ENCODE assay signal across 38 cellular contexts in the genomic region with DNA sequence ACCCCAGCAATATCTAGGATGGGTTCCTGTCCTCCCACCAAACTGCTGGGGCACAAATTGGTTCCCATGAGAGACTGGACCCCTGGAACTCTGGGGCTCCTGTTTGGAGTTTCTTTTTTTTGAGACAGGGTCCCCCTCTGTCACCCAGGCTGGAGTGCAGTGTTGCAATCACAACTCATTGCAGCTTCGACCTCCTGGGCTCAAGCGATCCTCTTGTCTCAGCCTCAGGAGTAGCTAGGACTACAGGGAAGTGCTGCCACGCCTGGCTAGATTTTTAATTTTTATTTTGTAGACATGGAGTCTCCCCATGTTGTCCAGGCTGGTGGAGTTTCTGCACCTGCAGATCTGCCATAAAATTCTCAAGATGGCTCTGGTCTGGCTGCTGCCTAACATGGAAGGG.
"Had no signal": no experiment of that assay in that cellular context is flagged by ENCODE, and none has a peak within 500 bp of the region (broad histone marks: within the 10 kb centered on the region; RNA-seq: fewer than 3 reads in every experiment).

No MANE protein-coding gene starts in this region.

- H3K36me3 ChIP-seq: adrenal gland, ascending aorta, breast epithelium, cardiac muscle cell had no signal

- H3K36me3 Mint-ChIP-seq: activated naive CD4-positive, alpha-beta T cell treated with anti-CD3 and anti-CD28 coated beads, Interleukin-2, amount 10 ng/mL, durations not matched to agents 7 days and 5 days; activated naive CD8-positive, alpha-beta T cell; activated naive CD8-positive, alpha-beta T cell treated with anti-CD3 and anti-CD28 coated beads, Interleukin-2, amount 10 ng/mL, durations not matched to agents 7 days and 5 days had no signal

- H3K4me3 Mint-ChIP-seq: activated naive CD4-positive, alpha-beta T cell treated with anti-CD3 and anti-CD28 coated beads for 36 hours; activated naive CD4-positive, alpha-beta T cell treated with anti-CD3 and anti-CD28 coated beads, Interleukin-2, amount 10 ng/mL, durations not matched to agents 7 days and 5 days; activated naive CD4-positive, alpha-beta T cell treated with anti-CD3 and anti-CD28 coated beads, Interleukin-2, amount 50 U/mL, for 24 hours; activated naive CD8-positive, alpha-beta T cell; activated naive CD8-positive, alpha-beta T cell treated with anti-CD3 and anti-CD28 coated beads for 36 hours; activated naive CD8-positive, alpha-beta T cell treated with anti-CD3 and anti-CD28 coated beads, Interleukin-2, amount 10 ng/mL, durations not matched to agents 7 days and 5 days; activated naive CD8-positive, alpha-beta T cell treated with anti-CD3 and anti-CD28 coated beads, Interleukin-2, amount 50 U/mL, for 24 hours; activated T-cell treated with anti-CD3 and anti-CD28 coated beads, Interleukin-2, amount 50 U/mL, for 24 hours; activated T-cell treated with anti-CD3 and anti-CD28 coated beads, Interleukin-2, amount 50 U/mL, for 4 hours; activated T-cell treated with anti-CD3 and anti-CD28 coated beads, Interleukin-2, amount 50 U/mL, for 72 hours; activated T-helper 1 cell treated with anti-CD3 and anti-CD28 coated beads, Interleukin-12 subunit alpha, Interleukin-12 subunit beta, Interleukin-2, Interleukin-4 antibody, amounts not matched to agents 30 ng/mL and 10 ng/mL and 1 ng/mL, durations not matched to agents 14 hours and 24 hours and 36 hours; activated T-helper 17 cell treated with anti-CD3 and anti-CD28 coated beads, Interleukin-2, amount 50 U/mL, for 72 hours; central memory CD8-positive, alpha-beta T cell had no signal

- FAIRE-seq: astrocyte, bronchial epithelial cell had no signal

- H3K9me3 ChIP-seq: adrenal gland, body of pancreas had no signal

- ATAC-seq: activated naive CD4-positive, alpha-beta T cell treated with anti-CD3 and anti-CD28 coated beads, Interleukin-2, amount 50 U/mL, for 72 hours; activated naive CD8-positive, alpha-beta T cell treated with anti-CD3 and anti-CD28 coated beads, Interleukin-2, amount 50 U/mL, for 24 hours; activated T-cell treated with anti-CD3 and anti-CD28 coated beads, Interleukin-2, amount 50 U/mL, for 4 hours; activated T-cell treated with anti-CD3 and anti-CD28 coated beads, Interleukin-2, amount 50 U/mL, for 72 hours; activated T-helper 17 cell treated with anti-CD3 and anti-CD28 coated beads, Interleukin-2, amount 50 U/mL, for 72 hours; body of pancreas had no signal

- H3K27me3 ChIP-seq: adrenal gland, ascending aorta, body of pancreas, breast epithelium had no signal

- H3K4me1 Mint-ChIP-seq: activated naive CD4-positive, alpha-beta T cell treated with anti-CD3 and anti-CD28 coated beads, Interleukin-2, amount 10 ng/mL, durations not matched to agents 7 days and 5 days; activated naive CD4-positive, alpha-beta T cell treated with anti-CD3 and anti-CD28 coated beads, Interleukin-2, amount 50 U/mL, for 24 hours; activated naive CD8-positive, alpha-beta T cell treated with anti-CD3 and anti-CD28 coated beads for 36 hours; activated naive CD8-positive, alpha-beta T cell treated with anti-CD3 and anti-CD28 coated beads, Interleukin-2, amount 10 ng/mL, durations not matched to agents 7 days and 5 days; activated naive CD8-positive, alpha-beta T cell treated with anti-CD3 and anti-CD28 coated beads, Interleukin-2, amount 50 U/mL, for 24 hours; activated T-helper 17 cell treated with anti-CD3 and anti-CD28 coated beads, Interleukin-2, amount 50 U/mL, for 72 hours; central memory CD8-positive, alpha-beta T cell had no signal

- H3K4me1 ChIP-seq: adrenal gland, ascending aorta, body of pancreas, breast epithelium had no signal

- DNase-seq: activated effector memory CD4-positive, alpha-beta T cell treated with anti-CD3 and anti-CD28 coated beads, Interleukin-2, amount 50 U/mL, for 16 hours; activated effector memory CD4-positive, alpha-beta T cell treated with Interleukin-2 at 50 U/mL for 16 hours; activated gamma-delta T cell; activated gamma-delta T cell treated with Interleukin-2 at 50 U/mL for 16 hours; activated naive CD4-positive, alpha-beta T cell; activated naive CD4-positive, alpha-beta T cell treated with anti-CD3 and anti-CD28 coated beads for 36 hours; activated naive CD4-positive, alpha-beta T cell treated with anti-CD3 and anti-CD28 coated beads, Interleukin-2, amount 10 ng/mL, durations not matched to agents 7 days and 5 days; activated naive CD4-positive, alpha-beta T cell treated with anti-CD3 and anti-CD28 coated beads, Interleukin-2, amount 50 U/mL, for 16 hours; activated naive CD4-positive, alpha-beta T cell treated with Interleukin-2 at 50 U/mL for 16 hours; activated naive CD8-positive, alpha-beta T cell treated with anti-CD3 and anti-CD28 coated beads for 36 hours; activated naive CD8-positive, alpha-beta T cell treated with anti-CD3 and anti-CD28 coated beads, Interleukin-2, amount 10 ng/mL, durations not matched to agents 7 days and 5 days; activated naive CD8-positive, alpha-beta T cell treated with anti-CD3 and anti-CD28 coated beads, Interleukin-2, amount 50 U/mL, for 24 hours; activated T-cell treated with anti-CD3 and anti-CD28 coated beads for 4 hours; activated T-cell treated with anti-CD3 and anti-CD28 coated beads, Interleukin-2, amount 50 U/mL, for 1 hour; activated T-cell treated with anti-CD3 and anti-CD28 coated beads, Interleukin-2, amount 50 U/mL, for 24 hours; activated T-cell treated with anti-CD3 and anti-CD28 coated beads, Interleukin-2, amount 50 U/mL, for 4 hours; activated T-cell treated with anti-CD3 and anti-CD28 coated beads, Interleukin-2, amount 50 U/mL, for 48 hours; activated T-cell treated with anti-CD3 and anti-CD28 coated beads, Interleukin-2, amount 50 U/mL, for 72 hours; adrenal gland; amniotic stem cell; amygdala; anterior cingulate cortex; aorta; body of pancreas; central memory CD4-positive, alpha-beta T cell; cerebellar nuclear complex had no signal

- H3K4me3 ChIP-seq: adrenal gland, ascending aorta, body of pancreas, breast epithelium, cardiac muscle cell had no signal

- H3K27ac ChIP-seq: adrenal gland, ascending aorta, body of pancreas, breast epithelium, cardiac muscle cell had no signal

- H3K27ac Mint-ChIP-seq: activated naive CD4-positive, alpha-beta T cell treated with anti-CD3 and anti-CD28 coated beads for 36 hours; activated naive CD4-positive, alpha-beta T cell treated with anti-CD3 and anti-CD28 coated beads, Interleukin-2, amount 10 ng/mL, durations not matched to agents 7 days and 5 days; activated naive CD4-positive, alpha-beta T cell treated with anti-CD3 and anti-CD28 coated beads, Interleukin-2, amount 50 U/mL, for 24 hours; activated naive CD4-positive, alpha-beta T cell treated with anti-CD3 and anti-CD28 coated beads, Interleukin-2, amount 50 U/mL, for 72 hours; activated naive CD8-positive, alpha-beta T cell; activated naive CD8-positive, alpha-beta T cell treated with anti-CD3 and anti-CD28 coated beads for 36 hours; activated naive CD8-positive, alpha-beta T cell treated with anti-CD3 and anti-CD28 coated beads, Interleukin-2, amount 10 ng/mL, durations not matched to agents 7 days and 5 days; activated naive CD8-positive, alpha-beta T cell treated with anti-CD3 and anti-CD28 coated beads, Interleukin-2, amount 50 U/mL, for 24 hours; activated T-cell treated with anti-CD3 and anti-CD28 coated beads, Interleukin-2, amount 50 U/mL, for 24 hours; activated T-cell treated with anti-CD3 and anti-CD28 coated beads, Interleukin-2, amount 50 U/mL, for 72 hours; activated T-helper 1 cell treated with anti-CD3 and anti-CD28 coated beads, Interleukin-12 subunit alpha, Interleukin-12 subunit beta, Interleukin-2, Interleukin-4 antibody, amounts not matched to agents 30 ng/mL and 10 ng/mL and 1 ng/mL, durations not matched to agents 14 hours and 24 hours and 36 hours; activated T-helper 17 cell treated with anti-CD3 and anti-CD28 coated beads, Interleukin-2, amount 50 U/mL, for 72 hours; activated T-helper 2 cell treated with anti-CD3 and anti-CD28 coated beads, Interferon-gamma antibody, Interleukin-2, Interleukin-4, amounts not matched to agents 10 μg/mL and 5 μg/mL and 100 μg/mL, durations not matched to agents 14 hours and 24 hours and 36 hours had no signal
